1 cellular context compared by ENCODE assay signal in the genomic region with DNA sequence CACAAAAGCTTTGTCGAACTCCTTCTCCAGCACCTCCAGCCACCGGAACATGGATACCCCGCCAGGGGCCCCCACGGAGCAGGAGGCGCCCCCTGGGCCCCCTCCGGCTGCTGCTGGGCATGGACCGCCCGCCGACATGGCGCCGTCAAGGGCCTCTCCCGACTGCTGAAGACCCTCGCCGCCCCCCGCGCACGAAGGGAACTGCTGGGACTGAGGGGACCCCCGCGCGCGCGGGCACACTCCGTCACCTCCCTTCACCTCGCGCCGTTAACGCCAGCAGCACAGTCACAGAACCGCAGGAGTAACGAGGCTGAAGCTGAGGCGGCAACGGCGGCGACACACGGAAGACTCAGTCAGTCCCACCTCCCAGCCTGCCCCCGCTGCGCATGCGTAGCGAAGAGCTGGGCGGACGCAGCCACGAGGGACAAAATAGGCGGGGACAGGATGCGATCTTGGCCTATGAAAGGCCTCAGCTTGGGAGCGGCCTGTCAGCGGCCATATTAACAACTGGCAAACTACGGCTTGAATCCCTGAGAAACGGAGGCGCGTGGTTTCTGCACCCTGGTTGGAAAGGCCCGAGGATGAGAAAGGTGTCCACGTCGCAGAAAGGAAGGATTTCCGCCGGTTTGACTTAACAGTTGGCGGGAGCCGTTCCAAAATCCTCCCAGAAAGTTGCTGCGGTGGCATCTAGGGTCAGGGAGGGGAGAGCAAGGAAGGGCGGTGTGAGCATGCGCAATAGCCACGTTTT.
TF ChIP-seq lines count a peak whose summit lies in the region.

A gene (minus strand): TSS at position 361 of the 748 bp plus-strand sequence. CDS start 223 bp downstream, at position 138.

TF ChIP-seq in HepG2, 621 proteins besides CTCF, POLR2A, EP300 and RAD21 (continued from another document and continues in another):
- TF ChIP-seq RARA (CRISPR knock-in tag; IDR thresholded peaks at IDR 0.05) = peak; percentile 58
- TF ChIP-seq TARDBP (CRISPR knock-in tag; IDR thresholded peaks at IDR 0.05) = peak; percentile 86; the same call in 1 of the 2 replicates
- peak; percentile 90 for TF ChIP-seq GZF1 (CRISPR knock-in tag; IDR thresholded peaks at IDR 0.05)
- TF ChIP-seq SAP130 (CRISPR knock-in tag; IDR thresholded peaks at IDR 0.05; ENCODE audit: low read depth) = peak; percentile 97
- no peak; the same call in 1 of the 2 replicates for TF ChIP-seq CHD4 (IDR thresholded peaks at IDR 0.05; ENCODE audit: borderline replicate concordance, low read length)
- TF ChIP-seq, protein P1, sequence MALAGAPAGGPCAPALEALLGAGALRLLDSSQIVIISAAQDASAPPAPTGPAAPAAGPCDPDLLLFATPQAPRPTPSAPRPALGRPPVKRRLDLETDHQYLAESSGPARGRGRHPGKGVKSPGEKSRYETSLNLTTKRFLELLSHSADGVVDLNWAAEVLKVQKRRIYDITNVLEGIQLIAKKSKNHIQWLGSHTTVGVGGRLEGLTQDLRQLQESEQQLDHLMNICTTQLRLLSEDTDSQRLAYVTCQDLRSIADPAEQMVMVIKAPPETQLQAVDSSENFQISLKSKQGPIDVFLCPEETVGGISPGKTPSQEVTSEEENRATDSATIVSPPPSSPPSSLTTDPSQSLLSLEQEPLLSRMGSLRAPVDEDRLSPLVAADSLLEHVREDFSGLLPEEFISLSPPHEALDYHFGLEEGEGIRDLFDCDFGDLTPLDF (CRISPR knock-in tag; IDR thresholded peaks at IDR 0.05) = peak; percentile 94
- TF ChIP-seq REL (CRISPR knock-in tag; conservative IDR thresholded peaks at IDR 0.05) = peak; percentile 81; the same call in 1 of the 2 replicates
- TF ChIP-seq, protein P2, sequence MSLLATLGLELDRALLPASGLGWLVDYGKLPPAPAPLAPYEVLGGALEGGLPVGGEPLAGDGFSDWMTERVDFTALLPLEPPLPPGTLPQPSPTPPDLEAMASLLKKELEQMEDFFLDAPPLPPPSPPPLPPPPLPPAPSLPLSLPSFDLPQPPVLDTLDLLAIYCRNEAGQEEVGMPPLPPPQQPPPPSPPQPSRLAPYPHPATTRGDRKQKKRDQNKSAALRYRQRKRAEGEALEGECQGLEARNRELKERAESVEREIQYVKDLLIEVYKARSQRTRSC (CRISPR knock-in tag; IDR thresholded peaks at IDR 0.05; ENCODE audit: low read depth) = peak; percentile 93; the same call in 1 of the 2 replicates
- TF ChIP-seq, protein P3, sequence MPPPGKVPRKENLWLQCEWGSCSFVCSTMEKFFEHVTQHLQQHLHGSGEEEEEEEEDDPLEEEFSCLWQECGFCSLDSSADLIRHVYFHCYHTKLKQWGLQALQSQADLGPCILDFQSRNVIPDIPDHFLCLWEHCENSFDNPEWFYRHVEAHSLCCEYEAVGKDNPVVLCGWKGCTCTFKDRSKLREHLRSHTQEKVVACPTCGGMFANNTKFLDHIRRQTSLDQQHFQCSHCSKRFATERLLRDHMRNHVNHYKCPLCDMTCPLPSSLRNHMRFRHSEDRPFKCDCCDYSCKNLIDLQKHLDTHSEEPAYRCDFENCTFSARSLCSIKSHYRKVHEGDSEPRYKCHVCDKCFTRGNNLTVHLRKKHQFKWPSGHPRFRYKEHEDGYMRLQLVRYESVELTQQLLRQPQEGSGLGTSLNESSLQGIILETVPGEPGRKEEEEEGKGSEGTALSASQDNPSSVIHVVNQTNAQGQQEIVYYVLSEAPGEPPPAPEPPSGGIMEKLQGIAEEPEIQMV (CRISPR knock-in tag; IDR thresholded peaks at IDR 0.05; ENCODE audit: low read depth) = peak; percentile 90
- TF ChIP-seq, protein P4, sequence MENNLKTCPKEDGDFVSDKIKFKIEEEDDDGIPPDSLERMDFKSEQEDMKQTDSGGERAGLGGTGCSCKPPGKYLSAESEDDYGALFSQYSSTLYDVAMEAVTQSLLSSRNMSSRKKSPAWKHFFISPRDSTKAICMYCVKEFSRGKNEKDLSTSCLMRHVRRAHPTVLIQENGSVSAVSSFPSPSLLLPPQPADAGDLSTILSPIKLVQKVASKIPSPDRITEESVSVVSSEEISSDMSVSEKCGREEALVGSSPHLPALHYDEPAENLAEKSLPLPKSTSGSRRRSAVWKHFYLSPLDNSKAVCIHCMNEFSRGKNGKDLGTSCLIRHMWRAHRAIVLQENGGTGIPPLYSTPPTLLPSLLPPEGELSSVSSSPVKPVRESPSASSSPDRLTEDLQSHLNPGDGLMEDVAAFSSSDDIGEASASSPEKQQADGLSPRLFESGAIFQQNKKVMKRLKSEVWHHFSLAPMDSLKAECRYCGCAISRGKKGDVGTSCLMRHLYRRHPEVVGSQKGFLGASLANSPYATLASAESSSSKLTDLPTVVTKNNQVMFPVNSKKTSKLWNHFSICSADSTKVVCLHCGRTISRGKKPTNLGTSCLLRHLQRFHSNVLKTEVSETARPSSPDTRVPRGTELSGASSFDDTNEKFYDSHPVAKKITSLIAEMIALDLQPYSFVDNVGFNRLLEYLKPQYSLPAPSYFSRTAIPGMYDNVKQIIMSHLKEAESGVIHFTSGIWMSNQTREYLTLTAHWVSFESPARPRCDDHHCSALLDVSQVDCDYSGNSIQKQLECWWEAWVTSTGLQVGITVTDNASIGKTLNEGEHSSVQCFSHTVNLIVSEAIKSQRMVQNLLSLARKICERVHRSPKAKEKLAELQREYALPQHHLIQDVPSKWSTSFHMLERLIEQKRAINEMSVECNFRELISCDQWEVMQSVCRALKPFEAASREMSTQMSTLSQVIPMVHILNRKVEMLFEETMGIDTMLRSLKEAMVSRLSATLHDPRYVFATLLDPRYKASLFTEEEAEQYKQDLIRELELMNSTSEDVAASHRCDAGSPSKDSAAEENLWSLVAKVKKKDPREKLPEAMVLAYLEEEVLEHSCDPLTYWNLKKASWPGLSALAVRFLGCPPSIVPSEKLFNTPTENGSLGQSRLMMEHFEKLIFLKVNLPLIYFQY (CRISPR knock-in tag; IDR thresholded peaks at IDR 0.05; ENCODE audit: borderline replicate concordance) = peak; percentile 78
- TF ChIP-seq MAF1 (CRISPR knock-in tag; IDR thresholded peaks at IDR 0.05; ENCODE audit: borderline replicate concordance) = no peak; the same call in 1 of the 2 replicates
- TF ChIP-seq SALL1 (CRISPR knock-in tag; IDR thresholded peaks at IDR 0.05) = peak; percentile 93
- TF ChIP-seq, protein P5, sequence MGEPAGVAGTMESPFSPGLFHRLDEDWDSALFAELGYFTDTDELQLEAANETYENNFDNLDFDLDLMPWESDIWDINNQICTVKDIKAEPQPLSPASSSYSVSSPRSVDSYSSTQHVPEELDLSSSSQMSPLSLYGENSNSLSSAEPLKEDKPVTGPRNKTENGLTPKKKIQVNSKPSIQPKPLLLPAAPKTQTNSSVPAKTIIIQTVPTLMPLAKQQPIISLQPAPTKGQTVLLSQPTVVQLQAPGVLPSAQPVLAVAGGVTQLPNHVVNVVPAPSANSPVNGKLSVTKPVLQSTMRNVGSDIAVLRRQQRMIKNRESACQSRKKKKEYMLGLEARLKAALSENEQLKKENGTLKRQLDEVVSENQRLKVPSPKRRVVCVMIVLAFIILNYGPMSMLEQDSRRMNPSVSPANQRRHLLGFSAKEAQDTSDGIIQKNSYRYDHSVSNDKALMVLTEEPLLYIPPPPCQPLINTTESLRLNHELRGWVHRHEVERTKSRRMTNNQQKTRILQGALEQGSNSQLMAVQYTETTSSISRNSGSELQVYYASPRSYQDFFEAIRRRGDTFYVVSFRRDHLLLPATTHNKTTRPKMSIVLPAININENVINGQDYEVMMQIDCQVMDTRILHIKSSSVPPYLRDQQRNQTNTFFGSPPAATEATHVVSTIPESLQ (CRISPR knock-in tag; conservative IDR thresholded peaks at IDR 0.05) = peak; percentile 45; the same call in 1 of the 2 replicates
- TF ChIP-seq HDAC1 (CRISPR knock-in tag; IDR thresholded peaks at IDR 0.05) = peak; percentile 94
- peak; percentile 65 for TF ChIP-seq ZNF3 (CRISPR knock-in tag; IDR thresholded peaks at IDR 0.05)
- peak; percentile 95; the same call in 1 of the 2 replicates for TF ChIP-seq HOXA9 (CRISPR knock-in tag; IDR thresholded peaks at IDR 0.05; ENCODE audit: borderline replicate concordance)
- peak; percentile 96 for TF ChIP-seq HOXD1 (CRISPR knock-in tag; IDR thresholded peaks at IDR 0.05)
- TF ChIP-seq, protein P6, sequence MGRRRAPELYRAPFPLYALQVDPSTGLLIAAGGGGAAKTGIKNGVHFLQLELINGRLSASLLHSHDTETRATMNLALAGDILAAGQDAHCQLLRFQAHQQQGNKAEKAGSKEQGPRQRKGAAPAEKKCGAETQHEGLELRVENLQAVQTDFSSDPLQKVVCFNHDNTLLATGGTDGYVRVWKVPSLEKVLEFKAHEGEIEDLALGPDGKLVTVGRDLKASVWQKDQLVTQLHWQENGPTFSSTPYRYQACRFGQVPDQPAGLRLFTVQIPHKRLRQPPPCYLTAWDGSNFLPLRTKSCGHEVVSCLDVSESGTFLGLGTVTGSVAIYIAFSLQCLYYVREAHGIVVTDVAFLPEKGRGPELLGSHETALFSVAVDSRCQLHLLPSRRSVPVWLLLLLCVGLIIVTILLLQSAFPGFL (CRISPR knock-in tag; IDR thresholded peaks at IDR 0.05) = peak; percentile 89; the same call in 1 of the 2 replicates
- no peak; the same call in 1 of the 2 replicates for TF ChIP-seq ZNF33B (CRISPR knock-in tag; IDR thresholded peaks at IDR 0.05)
- TF ChIP-seq MED1 (CRISPR knock-in tag; IDR thresholded peaks at IDR 0.05) = peak; percentile 86
- peak; percentile 90 for TF ChIP-seq KLF6 (CRISPR knock-in tag; IDR thresholded peaks at IDR 0.05)
- TF ChIP-seq SOX6 (IDR thresholded peaks at IDR 0.05) = no peak
- TF ChIP-seq SOX6 (CRISPR knock-in tag; IDR thresholded peaks at IDR 0.05) = peak; percentile 82
- TF ChIP-seq CENPX (CRISPR knock-in tag; IDR thresholded peaks at IDR 0.05) = no peak
- TF ChIP-seq, protein P7, sequence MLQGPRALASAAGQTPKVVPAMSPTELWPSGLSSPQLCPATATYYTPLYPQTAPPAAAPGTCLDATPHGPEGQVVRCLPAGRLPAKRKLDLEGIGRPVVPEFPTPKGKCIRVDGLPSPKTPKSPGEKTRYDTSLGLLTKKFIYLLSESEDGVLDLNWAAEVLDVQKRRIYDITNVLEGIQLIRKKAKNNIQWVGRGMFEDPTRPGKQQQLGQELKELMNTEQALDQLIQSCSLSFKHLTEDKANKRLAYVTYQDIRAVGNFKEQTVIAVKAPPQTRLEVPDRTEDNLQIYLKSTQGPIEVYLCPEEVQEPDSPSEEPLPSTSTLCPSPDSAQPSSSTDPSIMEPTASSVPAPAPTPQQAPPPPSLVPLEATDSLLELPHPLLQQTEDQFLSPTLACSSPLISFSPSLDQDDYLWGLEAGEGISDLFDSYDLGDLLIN (CRISPR knock-in tag; IDR thresholded peaks at IDR 0.05; ENCODE audit: borderline replicate concordance) = peak; percentile 98; the same call in 1 of the 2 replicates
- TF ChIP-seq PTBP1 (IDR thresholded peaks at IDR 0.05; ENCODE audit: low read depth, low read length, poor library complexity, severe bottlenecking) = peak; percentile 92
- no peak for TF ChIP-seq TCF12 (IDR thresholded peaks at IDR 0.05)
- peak; percentile 60 for TF ChIP-seq TCF12 (CRISPR knock-in tag; IDR thresholded peaks at IDR 0.05)
- no peak; the same call in none of the 2 replicates for TF ChIP-seq FOXA3 (CRISPR knock-in tag; IDR thresholded peaks at IDR 0.05)
- peak; percentile 25; the same call in 1 of the 2 replicates for TF ChIP-seq ZNF24 (IDR thresholded peaks at IDR 0.05)
- TF ChIP-seq RBM39 (IDR thresholded peaks at IDR 0.05; ENCODE audit: low read depth, low read length, poor library complexity, severe bottlenecking) = peak; percentile 85
- peak; percentile 86 for TF ChIP-seq SP4 (CRISPR knock-in tag; IDR thresholded peaks at IDR 0.05)
- TF ChIP-seq, protein P8, sequence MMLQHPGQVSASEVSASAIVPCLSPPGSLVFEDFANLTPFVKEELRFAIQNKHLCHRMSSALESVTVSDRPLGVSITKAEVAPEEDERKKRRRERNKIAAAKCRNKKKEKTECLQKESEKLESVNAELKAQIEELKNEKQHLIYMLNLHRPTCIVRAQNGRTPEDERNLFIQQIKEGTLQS (CRISPR knock-in tag; IDR thresholded peaks at IDR 0.05) = peak; percentile 48
- peak; percentile 82; the same call in 1 of the 2 replicates for TF ChIP-seq ZNF577 (CRISPR knock-in tag; IDR thresholded peaks at IDR 0.05; ENCODE audit: borderline replicate concordance, low read depth)
- TF ChIP-seq HNRNPH1 (optimal IDR thresholded peaks at IDR 0.05; ENCODE audit: low read depth, low read length) = no peak
- TF ChIP-seq SPEN (CRISPR knock-in tag; IDR thresholded peaks at IDR 0.05; ENCODE audit: low read depth) = peak; percentile 93
- 0 out of 2 replicates have a peak, but pooled peaks have one; percentile 98 for TF ChIP-seq RARG (CRISPR knock-in tag; IDR thresholded peaks at IDR 0.05; ENCODE audit: low read depth)
- TF ChIP-seq NFYB (CRISPR knock-in tag; IDR thresholded peaks at IDR 0.05) = peak; percentile 89
- peak; percentile 66; the same call in 1 of the 2 replicates for TF ChIP-seq ELF4 (CRISPR knock-in tag; IDR thresholded peaks at IDR 0.05; ENCODE audit: borderline replicate concordance)
- TF ChIP-seq, protein P9, sequence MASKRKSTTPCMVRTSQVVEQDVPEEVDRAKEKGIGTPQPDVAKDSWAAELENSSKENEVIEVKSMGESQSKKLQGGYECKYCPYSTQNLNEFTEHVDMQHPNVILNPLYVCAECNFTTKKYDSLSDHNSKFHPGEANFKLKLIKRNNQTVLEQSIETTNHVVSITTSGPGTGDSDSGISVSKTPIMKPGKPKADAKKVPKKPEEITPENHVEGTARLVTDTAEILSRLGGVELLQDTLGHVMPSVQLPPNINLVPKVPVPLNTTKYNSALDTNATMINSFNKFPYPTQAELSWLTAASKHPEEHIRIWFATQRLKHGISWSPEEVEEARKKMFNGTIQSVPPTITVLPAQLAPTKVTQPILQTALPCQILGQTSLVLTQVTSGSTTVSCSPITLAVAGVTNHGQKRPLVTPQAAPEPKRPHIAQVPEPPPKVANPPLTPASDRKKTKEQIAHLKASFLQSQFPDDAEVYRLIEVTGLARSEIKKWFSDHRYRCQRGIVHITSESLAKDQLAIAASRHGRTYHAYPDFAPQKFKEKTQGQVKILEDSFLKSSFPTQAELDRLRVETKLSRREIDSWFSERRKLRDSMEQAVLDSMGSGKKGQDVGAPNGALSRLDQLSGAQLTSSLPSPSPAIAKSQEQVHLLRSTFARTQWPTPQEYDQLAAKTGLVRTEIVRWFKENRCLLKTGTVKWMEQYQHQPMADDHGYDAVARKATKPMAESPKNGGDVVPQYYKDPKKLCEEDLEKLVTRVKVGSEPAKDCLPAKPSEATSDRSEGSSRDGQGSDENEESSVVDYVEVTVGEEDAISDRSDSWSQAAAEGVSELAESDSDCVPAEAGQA (IDR thresholded peaks at IDR 0.05; ENCODE audit: low read depth) = peak; percentile 92
- TF ChIP-seq, protein P9 (CRISPR knock-in tag; IDR thresholded peaks at IDR 0.05; ENCODE audit: borderline replicate concordance) = peak; percentile 98
- TF ChIP-seq KDM4B (CRISPR knock-in tag; IDR thresholded peaks at IDR 0.05) = peak; percentile 62; the same call in 1 of the 2 replicates
